ENCODE assay signal across 24 cellular contexts in the genomic region with DNA sequence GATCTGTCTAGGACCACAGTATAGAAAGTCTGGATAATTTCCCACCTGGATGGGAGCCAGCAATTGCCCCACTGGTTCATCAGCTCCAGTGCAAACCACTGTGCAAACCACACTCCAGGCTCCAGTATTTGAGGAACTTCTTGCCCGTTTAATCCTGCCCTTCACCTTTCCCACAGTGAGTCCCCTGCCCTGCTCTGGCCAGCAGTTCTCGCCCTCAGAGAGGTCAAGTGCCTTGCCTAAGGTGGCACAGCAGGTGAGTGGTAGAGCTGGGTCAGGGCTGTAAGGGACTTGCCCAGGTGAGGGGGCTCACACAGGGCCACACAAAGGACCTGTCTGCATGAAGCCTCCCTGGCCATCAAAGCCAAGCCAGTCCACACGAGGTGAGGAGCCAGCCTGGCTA. TPM values are rescaled to one million over a fixed set of nuclear protein-coding genes. Genes with fewer than 3 reads are reported as not detected.
"Had no signal": no experiment of that assay in that cellular context is flagged by ENCODE, and none has a peak within 500 bp of the region (broad histone marks: within the 10 kb centered on the region; RNA-seq: fewer than 3 reads in every experiment).

No MANE protein-coding gene starts in this region.

- H3K27ac ChIP-seq: PC-9, WERI-Rb-1 had no signal

- DNase-seq: activated CD4-positive, alpha-beta memory T cell treated with anti-CD3 and anti-CD28 coated beads, Interleukin-2, amount 10 ng/mL, durations not matched to agents 7 days and 5 days; activated CD4-positive, alpha-beta T cell treated with anti-CD3 and anti-CD28 coated beads for 36 hours; activated CD4-positive, alpha-beta T cell treated with anti-CD3 and anti-CD28 coated beads, Interleukin-2, amount 50 U/mL, for 1 hour; activated gamma-delta T cell; activated naive CD4-positive, alpha-beta T cell treated with anti-CD3 and anti-CD28 coated beads for 36 hours; activated T-cell treated with anti-CD3 and anti-CD28 coated beads for 4 hours; activated T-cell treated with anti-CD3 and anti-CD28 coated beads, Interleukin-2, amount 50 U/mL, for 48 hours; MV-4-11; NCI-H1092 treated with DMSO at 0.1 percent for 48 hours; NCI-H1417 treated with DMSO at 0.1 percent for 48 hours; NCI-H1694; NCI-H2029; NCI-H345; NCI-H510A; NCI-H69; PC-9; SHP77 treated with DMSO at 0.1 percent for 48 hours; T-helper 1 cell; WERI-Rb-1 had no signal

- ATAC-seq: activated CD4-positive, alpha-beta T cell treated with anti-CD3 and anti-CD28 coated beads for 36 hours; activated T-helper 17 cell treated with anti-CD3 and anti-CD28 coated beads, Interleukin-2, amount 50 U/mL, for 72 hours had no signal

- H3K36me3 ChIP-seq: WERI-Rb-1 had no signal

- FAIRE-seq: astrocyte had no signal

- H3K4me2 ChIP-seq: PC-9 had no signal

- H3K4me3 ChIP-seq: PC-9 had no signal

- H2AFZ ChIP-seq: PC-9 had no signal

RNA-seq across cellular contexts. Expression of a gene that starts 24.1 kb away (rescaled TPM):
- total RNA-seq: activated CD4-positive, alpha-beta memory T cell treated with anti-CD3 and anti-CD28 coated beads, Interleukin-2, amount 10 ng/mL, durations not matched to agents 7 days and 5 days; activated CD4-positive, alpha-beta T cell treated with anti-CD3 and anti-CD28 coated beads for 36 hours; activated CD8-positive, alpha-beta memory T cell treated with anti-CD3 and anti-CD28 coated beads for 36 hours; activated naive CD4-positive, alpha-beta T cell treated with anti-CD3 and anti-CD28 coated beads for 36 hours; activated T-helper 17 cell treated with anti-CD3 and anti-CD28 coated beads, Interleukin-2, amount 50 U/mL, for 72 hours; astrocyte; PC-9; SK-MEL-5; T-helper 2 cell treated with Interferon-gamma antibody and Interleukin-4, amounts not matched to agents 100 ng/mL and 5 ng/mL, for 36 hours had no signal

RNA-seq across cellular contexts. Expression of a gene that starts 46.5 kb away (rescaled TPM):
- total RNA-seq: astrocyte, PC-9, SK-MEL-5 had no signal

RNA-seq across cellular contexts. Expression of a gene that starts 52.6 kb away (rescaled TPM):
- total RNA-seq: activated CD4-positive, alpha-beta memory T cell treated with anti-CD3 and anti-CD28 coated beads, Interleukin-2, amount 10 ng/mL, durations not matched to agents 7 days and 5 days; activated CD4-positive, alpha-beta T cell treated with anti-CD3 and anti-CD28 coated beads for 36 hours; activated CD8-positive, alpha-beta memory T cell treated with anti-CD3 and anti-CD28 coated beads for 36 hours; activated naive CD4-positive, alpha-beta T cell treated with anti-CD3 and anti-CD28 coated beads for 36 hours; activated T-helper 17 cell treated with anti-CD3 and anti-CD28 coated beads, Interleukin-2, amount 50 U/mL, for 72 hours; astrocyte; PC-9; SK-MEL-5; T-helper 2 cell treated with Interferon-gamma antibody and Interleukin-4, amounts not matched to agents 100 ng/mL and 5 ng/mL, for 36 hours had no signal

RNA-seq across cellular contexts. Expression of a gene that starts 58.1 kb away (rescaled TPM):
- total RNA-seq: activated CD4-positive, alpha-beta T cell treated with anti-CD3 and anti-CD28 coated beads for 36 hours; activated CD8-positive, alpha-beta memory T cell treated with anti-CD3 and anti-CD28 coated beads for 36 hours; activated naive CD4-positive, alpha-beta T cell treated with anti-CD3 and anti-CD28 coated beads for 36 hours; astrocyte; PC-9; SK-MEL-5 had no signal
